Comparison of ENCODE assay signal across 8 cellular contexts in the genomic region with DNA sequence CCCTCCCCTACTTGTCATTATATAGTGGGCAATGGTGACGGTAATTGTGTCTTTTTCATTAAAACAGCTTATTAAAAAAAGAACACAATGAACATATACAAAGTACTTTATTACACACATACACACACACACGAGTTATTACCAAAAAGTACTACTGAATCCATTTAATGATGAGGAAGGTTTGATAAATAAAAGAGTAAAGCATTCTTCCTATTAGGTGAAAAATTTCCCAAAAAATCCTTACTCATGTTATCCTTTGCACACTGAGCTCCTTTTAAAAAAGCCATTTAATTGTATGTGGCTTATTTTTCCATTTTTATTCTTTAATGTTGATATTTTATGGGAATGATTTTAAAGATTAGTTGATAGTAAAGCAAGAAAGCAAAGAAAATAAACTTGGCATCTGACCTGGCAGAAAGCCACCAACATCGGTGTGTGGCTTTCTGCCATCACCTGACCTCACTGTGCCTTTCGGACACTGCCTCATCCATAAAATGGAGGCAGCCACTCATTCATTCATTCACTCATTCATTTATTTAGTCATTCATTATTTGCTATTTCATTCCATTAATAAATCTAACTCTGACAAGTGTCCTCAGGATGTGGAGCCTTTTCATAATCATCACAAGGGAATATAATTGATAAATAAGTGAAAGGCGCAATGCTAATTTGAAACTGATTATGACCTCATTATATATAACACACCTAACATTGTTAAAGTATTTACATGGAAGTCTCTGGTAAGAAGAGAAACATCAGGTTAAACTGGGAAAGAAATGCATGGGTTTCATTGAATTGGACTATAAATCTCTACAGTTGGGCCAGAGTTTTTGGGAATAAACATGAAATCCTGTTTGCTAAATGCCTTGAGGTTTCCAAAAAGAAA. TPM values are rescaled to one million over a fixed set of nuclear protein-coding genes. Genes with fewer than 3 reads are reported as not detected.
A peak's percentile ranks its signal among the peaks of the same experiment; 100 is the strongest.
DNase-seq lines count a peak whose midpoint lies in the region; ATAC-seq and TF ChIP-seq lines count a peak whose summit lies in the region.
"Had no signal": no experiment of that assay in that cellular context is flagged by ENCODE, and none has a peak within 500 bp of the region (broad histone marks: within the 10 kb centered on the region; RNA-seq: fewer than 3 reads in every experiment).

No MANE protein-coding gene starts in this region.

- H3K9me2 ChIP-seq in DOHH2 (replicated peaks; ENCODE audit: control insufficient read depth, low read length), result no peaks in the 10 kb centered on the region
- H3K9me2 ChIP-seq in PC-3 (replicated peaks; ENCODE audit: low read length), result no peaks in the 10 kb centered on the region

- BruUV-seq in PC-3 (replicated peaks; lab: Mats Ljungman, UMichigan), result no TSS peak

- ATAC-seq in PC-3 (no peak), upper lobe of right lung (no peak)
- no peak for ATAC-seq in effector memory CD8-positive, alpha-beta T cell (replicated peaks)

- no peak for DNase-seq in PC-3
- DNase-seq in effector memory CD8-positive, alpha-beta T cell, result no peak
- no peak for DNase-seq in osteoblast (ENCODE audit: insufficient read length, low spot score, missing footprints)
- DNase-seq in upper lobe of right lung, result no peak
- DNase-seq in SHP77 treated with DMSO at 0.1 percent for 48 hours (lab: John Stamatoyannopoulos, UW), result no peak
- DNase-seq in NOMO-1 (lab: John Stamatoyannopoulos, UW; ENCODE audit: unreplicated experiment in 2 of 2), result no peak
- DNase-seq: Kasumi-1 had no signal

- H3K4me3 ChIP-seq in DOHH2 (ENCODE audit: low read length) (peak overlapping the region; percentile 60; the same call in 1 of the 2 replicates), PC-3 (ENCODE audit: low read length) (peak overlapping the region; percentile 75), osteoblast (ENCODE audit: insufficient read depth, low read length) (peak overlapping the region; percentile 80), upper lobe of right lung (no peak overlapping the region)

- H3K4me1 Mint-ChIP-seq in effector memory CD8-positive, alpha-beta T cell (ENCODE audit: low read depth in 2 of 2), result peaks cover 8 to 12% of the 10 kb centered on the region in 2 donors

- H3K79me2 ChIP-seq in DOHH2 (ENCODE audit: control insufficient read depth, low read length) (no peaks in the 10 kb centered on the region), PC-3 (ENCODE audit: low read length) (no peaks in the 10 kb centered on the region), osteoblast (ENCODE audit: insufficient read depth, low read length) (no peaks in the 10 kb centered on the region)

- intact Hi-C loops in PC-3 (cut with micrococcal nuclease), result no loop called here
- intact Hi-C loops in upper lobe of right lung (cut with DNase I), result no loop called here

- peaks cover 13% of the 10 kb centered on the region for H3K4me1 ChIP-seq in DOHH2 (ENCODE audit: control insufficient read depth, low read length)
- 0 out of 2 replicates have a peak, but pooled peaks cover 6% of the 10 kb centered on the region for H3K4me1 ChIP-seq in PC-3 (ENCODE audit: insufficient read depth, low read length)
- H3K4me1 ChIP-seq in osteoblast (ENCODE audit: insufficient read depth, low read length), result peaks cover 4% of the 10 kb centered on the region
- H3K4me1 ChIP-seq in upper lobe of right lung, result no peaks in the 10 kb centered on the region

- peak overlapping the region; percentile 89; the same call in 1 of the 2 replicates for H2AFZ ChIP-seq in PC-3 (ENCODE audit: low read length)
- H2AFZ ChIP-seq in osteoblast (ENCODE audit: low read length), result peak overlapping the region; percentile 89

- H3K9me3 Mint-ChIP-seq in effector memory CD8-positive, alpha-beta T cell, result no peaks in the 10 kb centered on the region

- CTCF ChIA-PET in PC-3 (lab: Charles Lee), result interaction anchor here (0.7 kb wide), 1 partner anchor 48 kb away, joined by 5 read pairs; no protein-coding TSS in a partner anchor

- H3K36me3 Mint-ChIP-seq in effector memory CD8-positive, alpha-beta T cell (ENCODE audit: insufficient read depth), result no peaks in the 10 kb centered on the region

- H3F3A ChIP-seq in DOHH2 (ENCODE audit: control insufficient read depth, insufficient read depth) (no peaks in the 10 kb centered on the region), PC-3 (ENCODE audit: low read length, unreplicated experiment) (no peaks in the 10 kb centered on the region)

- H3K27me3 ChIP-seq in DOHH2 (ENCODE audit: control insufficient read depth, low read length) (peaks cover 40% of the 10 kb centered on the region), PC-3 (ENCODE audit: low read length) (no peaks in the 10 kb centered on the region), osteoblast (ENCODE audit: insufficient read depth, low read length) (no peaks in the 10 kb centered on the region), upper lobe of right lung (peaks cover 9% of the 10 kb centered on the region)

- H3K27me3 Mint-ChIP-seq in effector memory CD8-positive, alpha-beta T cell, result peaks cover 32 to 38% of the 10 kb centered on the region in 2 donors

- H4K20me1 ChIP-seq in DOHH2 (ENCODE audit: control insufficient read depth, insufficient read depth, low read depth, low read length), result no peaks in the 10 kb centered on the region
- no peaks in the 10 kb centered on the region for H4K20me1 ChIP-seq in PC-3 (ENCODE audit: low read length)
- no peaks in the 10 kb centered on the region for H4K20me1 ChIP-seq in osteoblast (ENCODE audit: insufficient read depth, low read length)

- H3K36me3 ChIP-seq in DOHH2 (ENCODE audit: control insufficient read depth, low read length) (no peaks in the 10 kb centered on the region), PC-3 (ENCODE audit: low read depth, low read length) (no peaks in the 10 kb centered on the region), osteoblast (ENCODE audit: insufficient read depth, low read length) (no peaks in the 10 kb centered on the region), upper lobe of right lung (no peaks in the 10 kb centered on the region)

- H3K9ac ChIP-seq in PC-3 (ENCODE audit: low read length), result no peak overlapping the region

- POLR2A ChIA-PET in PC-3 (lab: Charles Lee; ENCODE audit: unreplicated experiment), result interaction anchor here (0.6 kb wide), 1 partner anchor 149 kb away, joined by 6 read pairs; no protein-coding TSS in a partner anchor

- peak overlapping the region; percentile 64 for H3K4me2 ChIP-seq in DOHH2 (ENCODE audit: low read length)
- peak overlapping the region; percentile 96 for H3K4me2 ChIP-seq in PC-3 (ENCODE audit: low read length)
- peak overlapping the region; percentile 85 for H3K4me2 ChIP-seq in osteoblast (ENCODE audit: insufficient read depth, low read length)

- peak overlapping the region; percentile 83 to 91 for H3K4me3 Mint-ChIP-seq in effector memory CD8-positive, alpha-beta T cell

- no peak overlapping the region for H3K27ac ChIP-seq in DOHH2 (ENCODE audit: low read depth, low read length)
- no peak overlapping the region for H3K27ac ChIP-seq in PC-3 (ENCODE audit: low read length)
- H3K27ac ChIP-seq in osteoblast (ENCODE audit: low read depth, low read length), result no peak overlapping the region
- no peak overlapping the region for H3K27ac ChIP-seq in upper lobe of right lung

- TF ChIP-seq CTCF in DOHH2 (IDR thresholded peaks at IDR 0.05; ENCODE audit: low read depth, low read length, poor library complexity, severe bottlenecking) (no peak), PC-3 (conservative IDR thresholded peaks at IDR 0.05; ENCODE audit: low read depth, low read length) (no peak), osteoblast (IDR thresholded peaks at IDR 0.05; ENCODE audit: extremely low read depth, low read depth, low read length) (no peak), upper lobe of right lung (IDR thresholded peaks at IDR 0.05) (no peak)

- no peak overlapping the region for H3K27ac Mint-ChIP-seq in effector memory CD8-positive, alpha-beta T cell

- peaks cover 4% of the 10 kb centered on the region; the same call in 1 of the 2 replicates for H3K9me3 ChIP-seq in DOHH2 (ENCODE audit: control insufficient read depth, insufficient read depth, low read length)
- no peaks in the 10 kb centered on the region for H3K9me3 ChIP-seq in PC-3 (ENCODE audit: low read length)
- no peaks in the 10 kb centered on the region for H3K9me3 ChIP-seq in osteoblast (ENCODE audit: low read depth, low read length)
- no peaks in the 10 kb centered on the region for H3K9me3 ChIP-seq in upper lobe of right lung

RNA-seq across cellular contexts. Expression of gene SGK1, which starts 0.7 kb away (rescaled TPM):
- 91.6 and 95.2 TPM in 2 replicates for total RNA-seq in PC-3 (2014; rRNA removed)
- 69.8 and 91.6 TPM in 2 replicates for total RNA-seq in osteoblast
- 204 TPM for total RNA-seq in upper lobe of right lung
